In genomic region chr7:28481131-28481926, GRCh38 we compare ENCODE assay signal across 12 cellular contexts.
DNase-seq lines count a peak whose midpoint lies in the region; ATAC-seq, FAIRE-seq and TF ChIP-seq lines count a peak whose summit lies in the region.
"Had no signal": no experiment of that assay in that cellular context is flagged by ENCODE, and none has a peak within 500 bp of the region (broad histone marks: within the 10 kb centered on the region; RNA-seq: fewer than 3 reads in every experiment).

No MANE protein-coding gene starts in this region.

- peak; percentile 65 for ATAC-seq in GM21529 (IDR thresholded peaks at IDR 0.05; ENCODE audit: unreplicated experiment)
- ATAC-seq in HG03520 (IDR thresholded peaks at IDR 0.05; ENCODE audit: unreplicated experiment): peak; percentile 64
- ATAC-seq: body of pancreas, mucosa of descending colon had no signal

- peak; percentile 68 for TF ChIP-seq POLR2A in GM12892 (IDR thresholded peaks at IDR 0.05; ENCODE audit: low read depth, low read length)
- no peak for TF ChIP-seq POLR2A in prostate gland (IDR thresholded peaks at IDR 0.05)
- TF ChIP-seq POLR2A in Peyer's patch (IDR thresholded peaks at IDR 0.05): no peak
- no peak for TF ChIP-seq POLR2A in stomach (IDR thresholded peaks at IDR 0.05)

- 83% methylated on average over 7 of the region's 7 CpGs for WGBS in prostate gland
- 55 to 64% (median 61%) methylated on average over 7 of the region's 7 CpGs for WGBS in stomach, 5 donors

- H3K27ac ChIP-seq in prostate gland (no peak overlapping the region), Peyer's patch (no peak overlapping the region), stomach (no peak overlapping the region)
- H3K27ac ChIP-seq: body of pancreas had no signal

- H3K9me3 ChIP-seq in prostate gland (no peaks in the 10 kb centered on the region), Peyer's patch (no peaks in the 10 kb centered on the region), stomach (no peaks in the 10 kb centered on the region)
- H3K9me3 ChIP-seq: body of pancreas, mucosa of descending colon had no signal

- no peak for DNase-seq in GM12892 (ENCODE audit: insufficient read length)
- DNase-seq in glomerular visceral epithelial cell (ENCODE audit: extremely low spot score): peak; percentile 18
- DNase-seq in prostate gland (ENCODE audit: low spot score): no peak
- DNase-seq in DMS79 (lab: John Stamatoyannopoulos, UW): no peak
- no peak for DNase-seq in Peyer's patch
- no peak for DNase-seq in stomach
- DNase-seq: body of pancreas, mucosa of descending colon, substantia nigra had no signal

- H3K4me3 ChIP-seq in prostate gland: no peak overlapping the region
- H3K4me3 ChIP-seq in Peyer's patch: no peak overlapping the region
- H3K4me3 ChIP-seq in stomach: no peak overlapping the region
- H3K4me3 ChIP-seq: body of pancreas, mucosa of descending colon had no signal

- H3K27me3 ChIP-seq in prostate gland (replicated peaks; ENCODE audit: insufficient read depth) (no peaks in the 10 kb centered on the region), Peyer's patch (no peaks in the 10 kb centered on the region), stomach (peaks cover 0 to 16% (median 0%) of the 10 kb centered on the region in 3 donors)
- H3K27me3 ChIP-seq: body of pancreas had no signal

- intact Hi-C loops in prostate gland (cut with DNase I) (no loop called here), stomach (cut with DNase I; ENCODE audit: low total_unique reads) (no loop called here)

- TF ChIP-seq EP300 in stomach (IDR thresholded peaks at IDR 0.05): no peak

- no peaks in the 10 kb centered on the region for H3K36me3 ChIP-seq in prostate gland
- H3K36me3 ChIP-seq in Peyer's patch: no peaks in the 10 kb centered on the region
- H3K36me3 ChIP-seq in stomach: no peaks in the 10 kb centered on the region

- TF ChIP-seq CTCF in prostate gland (IDR thresholded peaks at IDR 0.05): no peak
- no peak for TF ChIP-seq CTCF in Peyer's patch (IDR thresholded peaks at IDR 0.05)
- TF ChIP-seq CTCF in stomach (IDR thresholded peaks at IDR 0.05): no peak

- H3K4me1 ChIP-seq in prostate gland (replicated peaks) (no peaks in the 10 kb centered on the region), Peyer's patch (no peaks in the 10 kb centered on the region), stomach (no peaks in the 10 kb centered on the region)
- H3K4me1 ChIP-seq: body of pancreas had no signal

- FAIRE-seq in GM12892 (lab: Jason Lieb, UNC): peak; percentile 93
- FAIRE-seq: RCC 7860 had no signal
